Comparison of ENCODE assay signal across 23 cellular contexts in genomic region chr19:19749332-19750130, GRCh38. TPM values are rescaled to one million over a fixed set of nuclear protein-coding genes. Genes with fewer than 3 reads are reported as not detected.
DNase-seq lines count a peak whose midpoint lies in the region; ATAC-seq, FAIRE-seq and TF ChIP-seq lines count a peak whose summit lies in the region.
"Had no signal": no experiment of that assay in that cellular context is flagged by ENCODE, and none has a peak within 500 bp of the region (broad histone marks: within the 10 kb centered on the region; RNA-seq: fewer than 3 reads in every experiment).

No MANE protein-coding gene starts in this region.

- H3K9me3 ChIP-seq in lung (ENCODE audit: control insufficient read depth in 2 of 2, insufficient read depth in 1 of 2, low read length in 1 of 2) (peaks cover 0 to 38% of the 10 kb centered on the region in 2 donors), WERI-Rb-1 (ENCODE audit: severe bottlenecking) (no peaks in the 10 kb centered on the region), SJCRH30 (replicated peaks) (no peaks in the 10 kb centered on the region)
- H3K9me3 ChIP-seq: BLaER1 had no signal

- no peak for ATAC-seq in lung (ENCODE audit: insufficient read depth, low FRiP score)
- no peak for ATAC-seq in activated naive CD4-positive, alpha-beta T cell treated with anti-CD3 and anti-CD28 coated beads, Interleukin-2, amount 50 U/mL, for 72 hours
- ATAC-seq: GM12878, SK-N-SH treated with all-trans-retinoic acid at 6 μM for 48 hours, T-cell had no signal

- H3K4me3 ChIP-seq in coronary artery (no peak overlapping the region), lung (no peak overlapping the region), WERI-Rb-1 (ENCODE audit: low read depth, low read length) (no peak overlapping the region), SJCRH30 (no peak overlapping the region)
- H3K4me3 ChIP-seq: BLaER1, GM12878 had no signal

- H3K27ac ChIP-seq in coronary artery (no peak overlapping the region), lung (ENCODE audit: low read depth in 1 of 2, low read length in 1 of 2) (no peak overlapping the region), WERI-Rb-1 (no peak overlapping the region), SJCRH30 (no peak overlapping the region)
- H3K27ac ChIP-seq: BLaER1 had no signal

- TF ChIP-seq POLR2A in GM12891 (IDR thresholded peaks at IDR 0.05; ENCODE audit: low read depth, low read length): no peak

- no peaks in the 10 kb centered on the region for H3K4me1 ChIP-seq in lung (ENCODE audit: control insufficient read depth in 2 of 2, insufficient read depth in 2 of 2, low read length in 2 of 2)
- no peaks in the 10 kb centered on the region for H3K4me1 ChIP-seq in SJCRH30
- H3K4me1 ChIP-seq: BLaER1 had no signal

- WGBS in lung, 2 donors: 80 to 83% methylated on average over 11 of the region's 11 CpGs

- TF ChIP-seq CTCF in coronary artery (IDR thresholded peaks at IDR 0.05) (no peak), lung (IDR thresholded peaks at IDR 0.05; ENCODE audit: control extremely low read depth, extremely low read depth) (no peak), WERI-Rb-1 (IDR thresholded peaks at IDR 0.05; ENCODE audit: low read depth, low read length) (no peak)

- H3K27me3 ChIP-seq in lung (ENCODE audit: control insufficient read depth, insufficient read depth) (no peaks in the 10 kb centered on the region), WERI-Rb-1 (ENCODE audit: insufficient read depth, low read depth, severe bottlenecking) (no peaks in the 10 kb centered on the region), SJCRH30 (no peaks in the 10 kb centered on the region)
- H3K27me3 ChIP-seq: BLaER1 had no signal

- H3K36me3 ChIP-seq in lung (ENCODE audit: control insufficient read depth in 2 of 2, insufficient read depth in 2 of 2, low read length in 2 of 2): no peaks in the 10 kb centered on the region
- no peaks in the 10 kb centered on the region for H3K36me3 ChIP-seq in WERI-Rb-1
- no peaks in the 10 kb centered on the region for H3K36me3 ChIP-seq in SJCRH30
- H3K36me3 ChIP-seq: BLaER1 had no signal

- H3K9me3 Mint-ChIP-seq in activated naive CD4-positive, alpha-beta T cell treated with anti-CD3 and anti-CD28 coated beads, Interleukin-2, amount 50 U/mL, for 72 hours: no peaks in the 10 kb centered on the region
- H3K9me3 Mint-ChIP-seq: CD4-positive, alpha-beta T cell; T-cell had no signal

- FAIRE-seq in GM12891 (lab: Jason Lieb, UNC): no peak
- FAIRE-seq: GM12878, GM18507, GM19239, H54 had no signal

- no peak overlapping the region for H3K27ac Mint-ChIP-seq in activated naive CD4-positive, alpha-beta T cell treated with anti-CD3 and anti-CD28 coated beads, Interleukin-2, amount 50 U/mL, for 72 hours
- H3K27ac Mint-ChIP-seq: CD4-positive, alpha-beta T cell; T-cell had no signal

- DNase-seq in GM12891 (ENCODE audit: insufficient read length, low spot score): peak; percentile 9
- peak; percentile 54 for DNase-seq in coronary artery (ENCODE audit: low spot score)
- peak; percentile 21 for DNase-seq in lung (ENCODE audit: low spot score)
- DNase-seq in anterior cingulate cortex (lab: John Stamatoyannopoulos, UW): no peak
- DNase-seq in WERI-Rb-1: no peak
- DNase-seq in SJCRH30: no peak
- DNase-seq in activated naive CD4-positive, alpha-beta T cell treated with anti-CD3 and anti-CD28 coated beads, Interleukin-2, amount 50 U/mL, for 72 hours (ENCODE audit: low spot score in 2 of 2): no peak
- DNase-seq: CD4-positive, alpha-beta T cell; COR-L47; DMS 273 treated with DMSO at 0.1 percent for 48 hours; DMS79 treated with DMSO at 0.1 percent for 48 hours; KG1; NCI-H1092; NCI-H1436; NCI-H1930; SIG-M5; T-cell had no signal

- H3K36me3 Mint-ChIP-seq in activated naive CD4-positive, alpha-beta T cell treated with anti-CD3 and anti-CD28 coated beads, Interleukin-2, amount 50 U/mL, for 72 hours: no peaks in the 10 kb centered on the region
- H3K36me3 Mint-ChIP-seq: T-cell had no signal

TF ChIP-seq in GM12891, 5 proteins besides CTCF, POLR2A, EP300 and RAD21:
- no peak for TF ChIP-seq SPI1 (IDR thresholded peaks at IDR 0.05; ENCODE audit: low read depth, low read length)
- TF ChIP-seq TAF1 (IDR thresholded peaks at IDR 0.05; ENCODE audit: low read depth, low read length): no peak
- TF ChIP-seq PAX5 (IDR thresholded peaks at IDR 0.05; ENCODE audit: insufficient read depth, low read length, severe bottlenecking): no peak
- no peak for TF ChIP-seq POU2F2 (IDR thresholded peaks at IDR 0.05; ENCODE audit: low read depth, low read length)
- TF ChIP-seq POLR2AphosphoS5 (IDR thresholded peaks at IDR 0.05; ENCODE audit: low read depth, low read length): no peak

RNA-seq across cellular contexts. Expression of gene ZNF14, which starts 16.6 kb away (rescaled TPM):
- 1.5 TPM for polyA plus RNA-seq in GM12891 (2012; ENCODE audit: low read depth, missing spikeins)
- total RNA-seq in lung: 10 to 100 TPM in 1 of 2 donors, 1 to 10 TPM in 1; 4.3 to 18.1 TPM
- polyA plus RNA-seq in lung: 1 to 10 TPM; 2.6 to 3.5 TPM
- total RNA-seq in SJCRH30 (2014; rRNA removed; shearing (Covaris generic)): 7.8 and 7.9 TPM in 2 replicates
- total RNA-seq in activated naive CD4-positive, alpha-beta T cell treated with anti-CD3 and anti-CD28 coated beads, Interleukin-2, amount 50 U/mL, for 72 hours: 10 to 100 TPM in 1 of 2 donors, 1 to 10 TPM in 1; 7.3 to 11.6 TPM

Comparison
In these comparisons a context has a peak if more than half of its experiments do, and no peak if none do; other contexts are left out.
1. DNase-seq: peak in GM12891 (single experiment), coronary artery (single experiment) and lung (single experiment); none in anterior cingulate cortex (0 of 58), WERI-Rb-1 (single experiment), SJCRH30 (0 of 2) and activated naive CD4-positive, alpha-beta T cell treated with anti-CD3 and anti-CD28 coated beads, Interleukin-2, amount 50 U/mL, for 72 hours (0 of 2).